Comparison of ENCODE assay signal across 14 cellular contexts in the genomic region with DNA sequence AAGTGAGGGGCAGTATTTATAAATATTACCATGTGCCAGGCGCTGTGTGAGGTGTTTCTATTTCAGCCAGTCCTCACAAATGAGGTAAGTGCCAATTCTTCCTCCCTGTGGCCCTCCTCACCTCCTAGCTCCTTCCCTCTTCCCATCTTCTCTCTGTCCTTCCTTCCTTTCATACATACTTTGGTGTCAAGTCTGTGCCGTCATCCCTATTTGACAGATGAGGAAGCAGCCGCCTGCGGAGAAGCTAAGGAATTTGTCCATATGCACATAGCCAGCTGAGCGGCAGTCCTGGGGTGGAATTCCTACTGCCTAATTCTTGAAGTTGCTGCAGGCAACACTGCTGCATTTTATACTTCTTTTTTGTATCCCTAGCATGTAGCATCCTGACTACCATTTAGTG.
A peak's percentile ranks its signal among the peaks of the same experiment; 100 is the strongest.
DNase-seq lines count a peak whose midpoint lies in the region; ATAC-seq and TF ChIP-seq lines count a peak whose summit lies in the region.
"Had no signal": no experiment of that assay in that cellular context is flagged by ENCODE, and none has a peak within 500 bp of the region (broad histone marks: within the 10 kb centered on the region; RNA-seq: fewer than 3 reads in every experiment).

No MANE protein-coding gene starts in this region.

- H4K8ac ChIP-seq in mesendoderm (ENCODE audit: low read depth, low read length): no peak overlapping the region

- CTCF ChIA-PET in activated naive CD4-positive, alpha-beta T cell treated with anti-CD3 and anti-CD28 coated beads, Interleukin-2, amount 10 ng/mL, durations not matched to agents 7 days and 5 days (lab: Charles Lee): interaction anchor here (1.1 kb wide), 1 partner anchor 81 kb away, joined by 3 read pairs; no protein-coding TSS in a partner anchor

- no peak overlapping the region for H3K4me3 ChIP-seq in AG10803 (ENCODE audit: low read length)
- no peak overlapping the region for H3K4me3 ChIP-seq in GM23338
- H3K4me3 ChIP-seq in mesendoderm (ENCODE audit: low read length): no peak overlapping the region
- H3K4me3 ChIP-seq: HAP-1 had no signal

- H3K4me1 Mint-ChIP-seq in GM23338: peaks cover 6% of the 10 kb centered on the region; the same call in 2 of the 3 replicates
- H3K4me1 Mint-ChIP-seq in stimulated activated effector memory CD8-positive, alpha-beta T cell treated with anti-CD3 and anti-CD28 coated beads, Interleukin-12 subunit alpha, Interleukin-12 subunit beta, amount 100 ng/mL, for 72 hours: no peaks in the 10 kb centered on the region
- H3K4me1 Mint-ChIP-seq in activated naive CD4-positive, alpha-beta T cell treated with anti-CD3 and anti-CD28 coated beads, Interleukin-2, amount 10 ng/mL, durations not matched to agents 7 days and 5 days: no peaks in the 10 kb centered on the region
- H3K4me1 Mint-ChIP-seq: B cell had no signal

- no peak overlapping the region for H2AFZ ChIP-seq in GM23338

- no peak for ATAC-seq in GM23338
- no peak for ATAC-seq in stimulated activated effector memory CD8-positive, alpha-beta T cell treated with anti-CD3 and anti-CD28 coated beads, Interleukin-12 subunit alpha, Interleukin-12 subunit beta, amount 100 ng/mL, for 72 hours
- ATAC-seq in stimulated activated naive CD8-positive, alpha-beta T cell treated with anti-CD3 and anti-CD28 coated beads, Interleukin-15, Interleukin-2, amounts not matched to agents 100 U/mL and 50 U/mL, for 24 hours: no peak

- H3F3A ChIP-seq in GM23338 (replicated peaks; ENCODE audit: low read depth): no peaks in the 10 kb centered on the region

- H3K4ac ChIP-seq in mesendoderm (ENCODE audit: low read depth, low read length): no peak overlapping the region

- no peak overlapping the region for H3K56ac ChIP-seq in mesendoderm (ENCODE audit: low read length)

- H3K27ac Mint-ChIP-seq in GM23338: no peak overlapping the region
- peak overlapping the region; percentile 10 for H3K27ac Mint-ChIP-seq in stimulated activated effector memory CD8-positive, alpha-beta T cell treated with anti-CD3 and anti-CD28 coated beads, Interleukin-12 subunit alpha, Interleukin-12 subunit beta, amount 100 ng/mL, for 72 hours
- H3K27ac Mint-ChIP-seq in activated naive CD4-positive, alpha-beta T cell treated with anti-CD3 and anti-CD28 coated beads, Interleukin-2, amount 10 ng/mL, durations not matched to agents 7 days and 5 days: no peak overlapping the region
- H3K27ac Mint-ChIP-seq: B cell; CD4-positive, alpha-beta T cell had no signal

- H3K4me1 ChIP-seq in GM23338 (ENCODE audit: insufficient read depth): no peaks in the 10 kb centered on the region
- no peaks in the 10 kb centered on the region for H3K4me1 ChIP-seq in mesendoderm (ENCODE audit: control insufficient read depth, low read depth, low read length)
- H3K4me1 ChIP-seq: HAP-1 had no signal

- no peak overlapping the region for H4K5ac ChIP-seq in mesendoderm (ENCODE audit: low read length)

- no peak overlapping the region for H2BK5ac ChIP-seq in mesendoderm (ENCODE audit: low read length)

- no peaks in the 10 kb centered on the region for H3K79me2 ChIP-seq in GM23338 (replicated peaks; ENCODE audit: insufficient read depth)
- H3K79me2 ChIP-seq in mesendoderm (ENCODE audit: control insufficient read depth, insufficient read depth, low read length): no peaks in the 10 kb centered on the region

- DNase-seq in AG10803 (ENCODE audit: low read depth) (peak; percentile 9), GM23338 (ENCODE audit: low spot score) (peak; percentile 33), mesendoderm (peak; percentile 12), medulla oblongata (ENCODE audit: extremely low spot score) (no peak)
- DNase-seq in stimulated activated effector memory CD8-positive, alpha-beta T cell treated with anti-CD3 and anti-CD28 coated beads, Interleukin-12 subunit alpha, Interleukin-12 subunit beta, amount 100 ng/mL, for 72 hours (ENCODE audit: low spot score in 2 of 2): no peak
- no peak for DNase-seq in stimulated activated naive CD8-positive, alpha-beta T cell treated with anti-CD3 and anti-CD28 coated beads, Interleukin-15, Interleukin-2, amounts not matched to agents 100 U/mL and 50 U/mL, for 24 hours
- DNase-seq in activated naive CD4-positive, alpha-beta T cell treated with anti-CD3 and anti-CD28 coated beads, Interleukin-2, amount 10 ng/mL, durations not matched to agents 7 days and 5 days: no peak
- DNase-seq: 8988T; C1 segment of cervical spinal cord; Calu3; CD4-positive, alpha-beta T cell; DMS 273 treated with DMSO at 0.1 percent for 48 hours had no signal

- H3K27me3 Mint-ChIP-seq in GM23338 (ENCODE audit: insufficient read depth, low read depth, poor library complexity): peaks cover 6% of the 10 kb centered on the region
- H3K27me3 Mint-ChIP-seq in activated naive CD4-positive, alpha-beta T cell treated with anti-CD3 and anti-CD28 coated beads, Interleukin-2, amount 10 ng/mL, durations not matched to agents 7 days and 5 days: peaks cover 13% of the 10 kb centered on the region

- H3K27me3 ChIP-seq in GM23338 (ENCODE audit: insufficient read depth): no peaks in the 10 kb centered on the region
- H3K27me3 ChIP-seq in mesendoderm (ENCODE audit: insufficient read depth, low read length, poor library complexity): no peaks in the 10 kb centered on the region

- no peak overlapping the region for H3K18ac ChIP-seq in mesendoderm (ENCODE audit: low read length)

- H2BK15ac ChIP-seq in mesendoderm (replicated peaks; ENCODE audit: low read depth): no peak overlapping the region

- H3K79me1 ChIP-seq in mesendoderm (ENCODE audit: low read length): no peaks in the 10 kb centered on the region

- WGBS in mesendoderm (ENCODE audit: extremely low coverage, insufficient coverage, low lambda C conversion rate): no CpG with 5 or more reads among the region's 5 CpGs

- peaks cover 6% of the 10 kb centered on the region; the same call in 1 of the 2 replicates for H3K36me3 ChIP-seq in GM23338 (ENCODE audit: insufficient read depth)
- H3K36me3 ChIP-seq in mesendoderm (ENCODE audit: control insufficient read depth, insufficient read depth, low read length): no peaks in the 10 kb centered on the region
- H3K36me3 ChIP-seq: HAP-1 had no signal

- 0 out of 2 replicates have a peak, but pooled peaks cover 8% of the 10 kb centered on the region for H3K9me2 ChIP-seq in GM23338 (ENCODE audit: insufficient read depth)

- no peak overlapping the region for H3K4me3 Mint-ChIP-seq in GM23338
- no peak overlapping the region for H3K4me3 Mint-ChIP-seq in stimulated activated effector memory CD8-positive, alpha-beta T cell treated with anti-CD3 and anti-CD28 coated beads, Interleukin-12 subunit alpha, Interleukin-12 subunit beta, amount 100 ng/mL, for 72 hours
- no peak overlapping the region for H3K4me3 Mint-ChIP-seq in activated naive CD4-positive, alpha-beta T cell treated with anti-CD3 and anti-CD28 coated beads, Interleukin-2, amount 10 ng/mL, durations not matched to agents 7 days and 5 days
- H3K4me3 Mint-ChIP-seq: B cell; CD4-positive, alpha-beta T cell had no signal

- TF ChIP-seq CTCF in AG10803 (conservative IDR thresholded peaks at IDR 0.05; ENCODE audit: low read length) (no peak), GM23338 (conservative IDR thresholded peaks at IDR 0.05; ENCODE audit: low read depth in 2 of 2) (no peak)

- no peaks in the 10 kb centered on the region for H4K20me1 ChIP-seq in GM23338 (replicated peaks; ENCODE audit: insufficient read depth)

- H2BK120ac ChIP-seq in mesendoderm (ENCODE audit: low read depth, low read length): no peak overlapping the region

- H3K36me3 Mint-ChIP-seq in GM23338 (ENCODE audit: low read depth): peaks cover 15% of the 10 kb centered on the region
- no peaks in the 10 kb centered on the region for H3K36me3 Mint-ChIP-seq in stimulated activated effector memory CD8-positive, alpha-beta T cell treated with anti-CD3 and anti-CD28 coated beads, Interleukin-12 subunit alpha, Interleukin-12 subunit beta, amount 100 ng/mL, for 72 hours
- H3K36me3 Mint-ChIP-seq in activated naive CD4-positive, alpha-beta T cell treated with anti-CD3 and anti-CD28 coated beads, Interleukin-2, amount 10 ng/mL, durations not matched to agents 7 days and 5 days: no peaks in the 10 kb centered on the region

- no peak overlapping the region for H3K27ac ChIP-seq in GM23338 (ENCODE audit: low read depth)
- H3K27ac ChIP-seq in mesendoderm (ENCODE audit: low read depth, low read length): no peak overlapping the region

- no peak overlapping the region for H2AK5ac ChIP-seq in mesendoderm (ENCODE audit: low read length)

- peaks cover 23% of the 10 kb centered on the region for H3K9me3 Mint-ChIP-seq in GM23338
- H3K9me3 Mint-ChIP-seq in stimulated activated effector memory CD8-positive, alpha-beta T cell treated with anti-CD3 and anti-CD28 coated beads, Interleukin-12 subunit alpha, Interleukin-12 subunit beta, amount 100 ng/mL, for 72 hours: peaks cover 5% of the 10 kb centered on the region
- peaks cover 19% of the 10 kb centered on the region for H3K9me3 Mint-ChIP-seq in activated naive CD4-positive, alpha-beta T cell treated with anti-CD3 and anti-CD28 coated beads, Interleukin-2, amount 10 ng/mL, durations not matched to agents 7 days and 5 days

- H3K23ac ChIP-seq in mesendoderm (ENCODE audit: low read length): no peak overlapping the region

- no peak overlapping the region for H3K9ac ChIP-seq in mesendoderm (ENCODE audit: low read length)

- H3K4me2 ChIP-seq in GM23338 (no peak overlapping the region), mesendoderm (ENCODE audit: low read length) (no peak overlapping the region)

TF ChIP-seq in GM23338, 12 proteins besides CTCF, POLR2A, EP300 and RAD21:
- TF ChIP-seq NANOG (IDR thresholded peaks at IDR 0.05; ENCODE audit: borderline replicate concordance): no peak
- TF ChIP-seq EZH2 (IDR thresholded peaks at IDR 0.05; ENCODE audit: low read depth, unreplicated experiment): no peak
- TF ChIP-seq EZH2phosphoT487 (IDR thresholded peaks at IDR 0.05; ENCODE audit: unreplicated experiment): no peak
- TF ChIP-seq ZNF331 (CRISPR knock-in tag; IDR thresholded peaks at IDR 0.05; ENCODE audit: low read depth): no peak
- no peak for TF ChIP-seq POLR2AphosphoS5 (IDR thresholded peaks at IDR 0.05; ENCODE audit: low read depth)

Comparison
In these comparisons a context has a peak if more than half of its experiments do, and no peak if none do; other contexts are left out.
1. DNase-seq: peak in AG10803 (single experiment), GM23338 (single experiment) and mesendoderm (single experiment); none in stimulated activated effector memory CD8-positive, alpha-beta T cell treated with anti-CD3 and anti-CD28 coated beads, Interleukin-12 subunit alpha, Interleukin-12 subunit beta, amount 100 ng/mL, for 72 hours (0 of 2), medulla oblongata (single experiment), stimulated activated naive CD8-positive, alpha-beta T cell treated with anti-CD3 and anti-CD28 coated beads, Interleukin-15, Interleukin-2, amounts not matched to agents 100 U/mL and 50 U/mL, for 24 hours (single experiment) and activated naive CD4-positive, alpha-beta T cell treated with anti-CD3 and anti-CD28 coated beads, Interleukin-2, amount 10 ng/mL, durations not matched to agents 7 days and 5 days (single experiment).